18 cellular contexts compared by ENCODE assay signal in the genomic region with DNA sequence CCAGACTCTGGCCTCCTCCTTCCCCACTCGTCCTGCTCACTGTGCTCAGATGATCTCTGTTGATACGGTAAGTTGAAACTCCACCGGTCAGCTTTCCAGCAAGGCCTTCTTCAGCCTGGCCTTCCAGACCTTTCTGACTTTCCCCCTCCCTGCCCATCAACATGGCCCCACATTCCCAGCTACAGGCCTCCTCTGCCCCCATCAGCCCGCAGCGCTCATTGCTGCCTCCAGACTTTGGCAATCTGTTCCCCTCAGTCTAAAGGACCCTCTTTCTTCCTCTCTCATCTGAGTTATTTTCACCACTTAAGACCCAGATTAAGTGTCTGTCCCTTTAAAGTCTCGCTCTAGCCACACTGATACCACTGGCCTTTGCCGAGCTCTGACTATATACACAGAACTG. TPM values are rescaled to one million over a fixed set of nuclear protein-coding genes. Genes with fewer than 3 reads are reported as not detected.
"Had no signal": no experiment of that assay in that cellular context is flagged by ENCODE, and none has a peak within 500 bp of the region (broad histone marks: within the 10 kb centered on the region; RNA-seq: fewer than 3 reads in every experiment).

No MANE protein-coding gene starts in this region.

- H3K4me3 Mint-ChIP-seq: naive thymus-derived CD8-positive, alpha-beta T cell; type B pancreatic cell had no signal

- DNase-seq: colonic mucosa; dermis blood vessel endothelial cell; foreskin melanocyte; left colon; left ventricle myocardium superior; mesendoderm; naive thymus-derived CD8-positive, alpha-beta T cell; posterior cingulate gyrus; right cardiac atrium; small intestine; stimulated activated CD4-positive, alpha-beta T cell treated with anti-CD3 and anti-CD28 coated beads, Interleukin-12 subunit alpha, Interleukin-12 subunit beta, amount 100 ng/mL, for 4 hours; stimulated activated naive CD8-positive, alpha-beta T cell treated with anti-CD3 and anti-CD28 coated beads, Interleukin-15, Interleukin-2, amounts not matched to agents 100 U/mL and 50 U/mL, for 24 hours; thyroid gland had no signal

- H3K36me3 ChIP-seq: colonic mucosa, suprapubic skin, thyroid gland had no signal

- H3K27ac Mint-ChIP-seq: type B pancreatic cell had no signal

- H3K4me2 ChIP-seq: hepatocyte had no signal

- H3K36me3 Mint-ChIP-seq: naive thymus-derived CD8-positive, alpha-beta T cell; type B pancreatic cell had no signal

- H3K79me2 ChIP-seq: hepatocyte had no signal

- H3K9me3 ChIP-seq: colonic mucosa, suprapubic skin, thyroid gland had no signal

- H2AFZ ChIP-seq: hepatocyte had no signal

- ATAC-seq: left colon; left ventricle myocardium superior; naive thymus-derived CD8-positive, alpha-beta T cell; right cardiac atrium; stimulated activated naive CD8-positive, alpha-beta T cell treated with anti-CD3 and anti-CD28 coated beads, Interleukin-15, Interleukin-2, amounts not matched to agents 100 U/mL and 50 U/mL, for 24 hours had no signal

- H3K4me3 ChIP-seq: colonic mucosa, hepatocyte, lung, suprapubic skin, thyroid gland had no signal

- H3K27ac ChIP-seq: colonic mucosa, hepatocyte, suprapubic skin, thyroid gland had no signal

- H3K27me3 Mint-ChIP-seq: naive thymus-derived CD8-positive, alpha-beta T cell had no signal

- H3K27me3 ChIP-seq: colonic mucosa, suprapubic skin, thyroid gland had no signal

- H3K9me3 Mint-ChIP-seq: naive thymus-derived CD8-positive, alpha-beta T cell; type B pancreatic cell had no signal

- H3K4me1 ChIP-seq: colonic mucosa, suprapubic skin had no signal

RNA-seq across cellular contexts. Expression of a gene that starts 10.6 kb away (rescaled TPM):
- total RNA-seq: colonic mucosa, hepatocyte had no signal
- polyA plus RNA-seq: hepatocyte; naive thymus-derived CD8-positive, alpha-beta T cell; neural cell had no signal
